In the genomic region with DNA sequence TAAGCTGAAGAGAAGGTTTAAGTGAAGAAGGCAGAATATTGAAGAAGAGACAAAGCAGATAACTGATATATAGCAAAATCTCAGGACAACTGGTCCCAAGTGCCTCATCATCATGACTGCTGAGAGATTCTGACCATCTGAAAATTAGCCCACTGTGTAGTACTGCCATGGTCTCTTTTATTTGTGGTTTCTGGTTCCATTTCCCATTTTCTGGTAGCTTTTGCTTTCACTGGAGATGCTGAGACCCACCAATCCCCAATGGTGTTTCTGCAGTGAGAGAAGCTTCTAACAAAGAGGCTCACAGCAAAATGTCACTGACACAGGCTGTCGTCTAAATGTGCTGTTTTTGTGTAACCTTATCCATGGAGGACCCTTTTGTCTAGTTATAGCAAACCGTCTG, we compare ENCODE assay signal across 25 cellular contexts.
"Had no signal": no experiment of that assay in that cellular context is flagged by ENCODE, and none has a peak within 500 bp of the region (broad histone marks: within the 10 kb centered on the region; RNA-seq: fewer than 3 reads in every experiment).

No MANE protein-coding gene starts in this region.

- H3K27ac ChIP-seq: epithelial cell of prostate, gastrocnemius medialis, lower lobe of right lung, ovary, psoas muscle, sigmoid colon, testis, tibial artery had no signal

- H3K4me1 Mint-ChIP-seq: endodermal cell had no signal

- H3K4me1 ChIP-seq: gastrocnemius medialis, lower lobe of right lung, psoas muscle, sigmoid colon, testis, tibial artery had no signal

- DNase-seq: effector CD8-positive, alpha-beta T cell; endodermal cell; foreskin fibroblast; gastrocnemius medialis; head of caudate nucleus; left ventricle myocardium superior; lower lobe of right lung; natural killer cell; occipital lobe; ovary; posterior cingulate gyrus; psoas muscle; right cardiac atrium; sigmoid colon; stimulated activated CD4-positive, alpha-beta T cell treated with anti-CD3 and anti-CD28 coated beads, Interleukin-2, amount 100 ng/mL, for 24 hours; stimulated activated CD4-positive, alpha-beta T cell treated with anti-CD3 and anti-CD28 coated beads, Interleukin-4, amount 100 ng/mL, for 24 hours; stimulated activated naive CD8-positive, alpha-beta T cell treated with anti-CD3 and anti-CD28 coated beads, Interleukin-15, Interleukin-2, amounts not matched to agents 100 U/mL and 50 U/mL, for 24 hours; substantia nigra; testis; tibial artery had no signal

- H3K4me3 ChIP-seq: gastrocnemius medialis, lower lobe of right lung, ovary, psoas muscle, sigmoid colon, testis, tibial artery had no signal

- H3K27me3 ChIP-seq: gastrocnemius medialis, ovary, sigmoid colon, testis had no signal

- H3K9me3 ChIP-seq: gastrocnemius medialis, lower lobe of right lung, ovary, psoas muscle, sigmoid colon, testis, tibial artery had no signal

- H3K36me3 ChIP-seq: gastrocnemius medialis, lower lobe of right lung, ovary, sigmoid colon, tibial artery had no signal

- ATAC-seq: esophagus mucosa; gastrocnemius medialis; left ventricle myocardium superior; lower lobe of right lung; natural killer cell; psoas muscle; right cardiac atrium; stimulated activated effector memory CD8-positive, alpha-beta T cell treated with anti-CD3 and anti-CD28 coated beads, Interleukin-12 subunit alpha, Interleukin-12 subunit beta, amount 100 ng/mL, for 72 hours; stimulated activated naive CD8-positive, alpha-beta T cell treated with anti-CD3 and anti-CD28 coated beads, Interleukin-15, Interleukin-2, amounts not matched to agents 100 U/mL and 50 U/mL, for 24 hours had no signal

- H3K27ac Mint-ChIP-seq: dendritic cell treated with granulocyte-macrophage colony-stimulating factor and Interleukin-4, amounts not matched to agents 40 ng/mL and 50 ng/mL, for 4 days; endodermal cell; natural killer cell; stimulated activated effector memory CD8-positive, alpha-beta T cell treated with anti-CD3 and anti-CD28 coated beads, Interleukin-12 subunit alpha, Interleukin-12 subunit beta, amount 100 ng/mL, for 72 hours; type B pancreatic cell had no signal

- H3K4me3 Mint-ChIP-seq: dendritic cell treated with granulocyte-macrophage colony-stimulating factor and Interleukin-4, amounts not matched to agents 40 ng/mL and 50 ng/mL, for 4 days; endodermal cell; natural killer cell; stimulated activated effector memory CD8-positive, alpha-beta T cell treated with anti-CD3 and anti-CD28 coated beads, Interleukin-12 subunit alpha, Interleukin-12 subunit beta, amount 100 ng/mL, for 72 hours; type B pancreatic cell had no signal

- H3K9me3 Mint-ChIP-seq: dendritic cell treated with granulocyte-macrophage colony-stimulating factor and Interleukin-4, amounts not matched to agents 40 ng/mL and 50 ng/mL, for 4 days; endodermal cell; natural killer cell; type B pancreatic cell had no signal

- H3K36me3 Mint-ChIP-seq: natural killer cell; stimulated activated effector memory CD8-positive, alpha-beta T cell treated with anti-CD3 and anti-CD28 coated beads, Interleukin-12 subunit alpha, Interleukin-12 subunit beta, amount 100 ng/mL, for 72 hours; type B pancreatic cell had no signal
